Comparison of ENCODE assay signal across 1 cellular context in genomic region chr10:100286051-100287033, GRCh38.
TF ChIP-seq lines count a peak whose summit lies in the region.

TSS of gene BLOC1S2 (minus strand) at chr10:100286680. CDS start at chr10:100286659, 21 bp downstream.

TF ChIP-seq in K562, 482 proteins besides CTCF, POLR2A, EP300 and RAD21 (continued from another document and continues in another):
- no peak for TF ChIP-seq MXD1 (CRISPR knock-in tag; IDR thresholded peaks at IDR 0.05; ENCODE audit: borderline replicate concordance, poor library complexity, severe bottlenecking)
- peak; percentile 59 for TF ChIP-seq CXXC5 (CRISPR knock-in tag; IDR thresholded peaks at IDR 0.05)
- peak; percentile 50 for TF ChIP-seq CTCFL (IDR thresholded peaks at IDR 0.05; ENCODE audit: borderline replicate concordance, insufficient read depth, low read depth, low read length, poor library complexity, severe bottlenecking)
- TF ChIP-seq SMARCA4 (IDR thresholded peaks at IDR 0.05), result 0 out of 2 replicates have a peak, but pooled peaks have one; percentile 27
- peak; percentile 37 for TF ChIP-seq ZNF316 (IDR thresholded peaks at IDR 0.05)
- peak; percentile 70; the same call in 1 of the 2 replicates for TF ChIP-seq EP400 (IDR thresholded peaks at IDR 0.05)
- TF ChIP-seq E2F6 (IDR thresholded peaks at IDR 0.05; ENCODE audit: borderline replicate concordance in 1 of 2, extremely low read depth in 1 of 2, insufficient read depth in 1 of 2, insufficient read length in 1 of 2, low read depth in 1 of 2, low read length in 1 of 2, poor library complexity in 1 of 2, severe bottlenecking in 1 of 2), result peak in 1 of 2 experiments; percentile 50
- peak; percentile 95 for TF ChIP-seq HNRNPLL (IDR thresholded peaks at IDR 0.05; ENCODE audit: low read depth, low read length, poor library complexity, severe bottlenecking)
- no peak for TF ChIP-seq OTX1 (CRISPR knock-in tag; IDR thresholded peaks at IDR 0.05)
- peak; percentile 68; the same call in 1 of the 2 replicates for TF ChIP-seq NFRKB (IDR thresholded peaks at IDR 0.05; ENCODE audit: low read depth)
- TF ChIP-seq SMARCA5 (IDR thresholded peaks at IDR 0.05), result 0 out of 2 replicates have a peak, but pooled peaks have one; percentile 44
- peak; percentile 48; the same call in 1 of the 2 replicates for TF ChIP-seq CTBP1 (IDR thresholded peaks at IDR 0.05; ENCODE audit: borderline replicate concordance)
- TF ChIP-seq SIN3B (IDR thresholded peaks at IDR 0.05; ENCODE audit: low read depth), result peak; percentile 47; the same call in 1 of the 2 replicates
- TF ChIP-seq TRIM24 (IDR thresholded peaks at IDR 0.05), result 0 out of 4 replicates have a peak, but pooled peaks of 1 of the 2 experiments have one; percentile 36
- peak; percentile 63 for TF ChIP-seq HDAC2 (IDR thresholded peaks at IDR 0.05)
- peak; percentile 56 for TF ChIP-seq TBP (optimal IDR thresholded peaks at IDR 0.05; ENCODE audit: low read depth, low read length)
- no peak for TF ChIP-seq RHOXF2B (CRISPR knock-in tag; conservative IDR thresholded peaks at IDR 0.05)
- TF ChIP-seq YY1 (IDR thresholded peaks at IDR 0.05; ENCODE audit: borderline replicate concordance in 1 of 3, control insufficient read depth in 1 of 3, extremely low read depth in 1 of 3, insufficient read depth in 3 of 3, insufficient read length in 1 of 3, insufficient replicate concordance in 2 of 3, low read depth in 1 of 3, low read length in 2 of 3), result peak; percentile 52 to 90 (median 88)
- TF ChIP-seq MAZ (CRISPR knock-in tag; conservative IDR thresholded peaks at IDR 0.05 in 1 of 2, IDR thresholded peaks at IDR 0.05 in 1 of 2), result peak; percentile 28 to 49; a peak in 3 of 4 replicates
- no peak for TF ChIP-seq XRCC4 (IDR thresholded peaks at IDR 0.05; ENCODE audit: extremely low read depth, insufficient read depth, insufficient read length)
- TF ChIP-seq PML (IDR thresholded peaks at IDR 0.05; ENCODE audit: low read length), result 0 out of 2 replicates have a peak, but pooled peaks have one; percentile 46
- no peak; the same call in 1 of the 2 replicates for TF ChIP-seq TRIM25 (IDR thresholded peaks at IDR 0.05; ENCODE audit: borderline replicate concordance)
- TF ChIP-seq WHSC1 (IDR thresholded peaks at IDR 0.05; ENCODE audit: low read length), result no peak
- no peak; the same call in 1 of the 2 replicates for TF ChIP-seq ATF4 (CRISPR knock-in tag; IDR thresholded peaks at IDR 0.05)
- TF ChIP-seq RBFOX2 (IDR thresholded peaks at IDR 0.05; ENCODE audit: low read depth, low read length), result peak; percentile 96
- no peak for TF ChIP-seq AFF4 (CRISPR knock-in tag; IDR thresholded peaks at IDR 0.05)
- 0 out of 2 replicates have a peak, but pooled peaks have one; percentile 39 for TF ChIP-seq CBX1 (IDR thresholded peaks at IDR 0.05; ENCODE audit: low read depth)
- TF ChIP-seq ZNF644 (tag; IDR thresholded peaks at IDR 0.05; ENCODE audit: low read depth), result 0 out of 2 replicates have a peak, but pooled peaks have one; percentile 26
- peak; percentile 67; the same call in 1 of the 2 replicates for TF ChIP-seq POLR2H (tag; IDR thresholded peaks at IDR 0.05; ENCODE audit: low read depth)
- no peak for TF ChIP-seq RNF219 (CRISPR knock-in tag; IDR thresholded peaks at IDR 0.05)
- peak; percentile 19; the same call in 1 of the 2 replicates for TF ChIP-seq ARID4B (CRISPR knock-in tag; IDR thresholded peaks at IDR 0.05)
- peak; percentile 81 for TF ChIP-seq TAF1 (IDR thresholded peaks at IDR 0.05; ENCODE audit: control insufficient read depth, extremely low read depth, insufficient read depth, low read length, severe bottlenecking)
- TF ChIP-seq RBBP5 (IDR thresholded peaks at IDR 0.05; ENCODE audit: borderline replicate concordance, insufficient read depth, low read length, poor library complexity, severe bottlenecking), result peak; percentile 80
- 0 out of 2 replicates have a peak, but pooled peaks have one; percentile 58 for TF ChIP-seq HDGF (IDR thresholded peaks at IDR 0.05)
- TF ChIP-seq HLTF (IDR thresholded peaks at IDR 0.05), result peak; percentile 85
- peak; percentile 36 for TF ChIP-seq PRDM10 (IDR thresholded peaks at IDR 0.05; ENCODE audit: partially characterized antibody)
